In the genomic region with DNA sequence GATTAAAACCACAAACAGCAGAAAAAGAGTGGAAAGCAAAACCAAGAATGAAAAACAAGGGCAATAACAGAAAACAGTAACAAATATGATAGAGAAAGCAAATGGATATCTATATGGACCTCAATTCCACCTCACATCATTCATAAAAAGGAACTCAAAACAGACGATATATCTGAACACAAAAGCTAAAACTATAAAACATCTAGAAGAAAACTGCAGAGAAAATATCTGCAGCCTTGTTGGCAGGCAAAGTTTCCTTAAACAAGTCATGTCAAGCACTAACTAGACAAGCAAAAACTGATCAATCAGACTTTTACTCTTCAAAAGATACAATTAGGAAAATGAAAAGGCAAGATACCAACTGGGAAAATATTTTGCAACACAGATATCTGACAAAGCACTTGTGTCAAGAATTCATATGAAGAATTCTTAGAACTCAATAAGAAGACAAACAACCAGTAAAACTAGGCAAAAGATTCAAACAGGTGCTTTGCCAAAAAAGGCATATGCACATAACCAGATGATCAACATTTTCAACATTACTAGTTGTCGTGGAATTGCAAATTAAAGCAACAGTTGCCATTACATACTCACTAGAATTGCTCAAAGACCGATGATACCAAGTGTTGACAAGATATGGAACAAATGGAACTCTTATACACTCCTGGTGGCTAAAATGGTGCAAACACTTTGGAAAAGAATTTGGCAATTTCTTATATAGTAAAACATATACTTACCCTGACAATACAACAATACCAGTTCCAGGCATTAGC, we compare ENCODE assay signal across 18 cellular contexts. TPM values are rescaled to one million over a fixed set of nuclear protein-coding genes. Genes with fewer than 3 reads are reported as not detected.
DNase-seq lines count a peak whose midpoint lies in the region; ATAC-seq, FAIRE-seq and TF ChIP-seq lines count a peak whose summit lies in the region.
"Had no signal": no experiment of that assay in that cellular context is flagged by ENCODE, and none has a peak within 500 bp of the region (broad histone marks: within the 10 kb centered on the region; RNA-seq: fewer than 3 reads in every experiment).

No MANE protein-coding gene starts in this region.

- ATAC-seq in T-helper 17 cell (no peak), GM18502 (IDR thresholded peaks at IDR 0.05; ENCODE audit: poor library complexity, unreplicated experiment) (no peak)
- ATAC-seq: HCT116 had no signal

- TF ChIP-seq POLR2A in esophagus muscularis mucosa (IDR thresholded peaks at IDR 0.05; ENCODE audit: low read depth), result no peak

- intact Hi-C loops in activated naive CD4-positive, alpha-beta T cell treated with anti-CD3 and anti-CD28 coated beads for 36 hours (cut with micrococcal nuclease), result no loop called here
- intact Hi-C loops in esophagus muscularis mucosa (cut with DNase I), result no loop called here

- no peak overlapping the region for H3K4me3 Mint-ChIP-seq in activated naive CD4-positive, alpha-beta T cell treated with anti-CD3 and anti-CD28 coated beads, Interleukin-2, amount 50 U/mL, for 24 hours
- H3K4me3 Mint-ChIP-seq in activated naive CD4-positive, alpha-beta T cell treated with anti-CD3 and anti-CD28 coated beads for 36 hours, result no peak overlapping the region
- H3K4me3 Mint-ChIP-seq in T-helper 17 cell, result no peak overlapping the region
- no peak overlapping the region for H3K4me3 Mint-ChIP-seq in neural crest cell
- H3K4me3 Mint-ChIP-seq: CD8-positive, alpha-beta memory T cell; IgD-negative memory B cell had no signal

- peak overlapping the region; percentile 9 for H3K27ac Mint-ChIP-seq in activated naive CD4-positive, alpha-beta T cell treated with anti-CD3 and anti-CD28 coated beads, Interleukin-2, amount 50 U/mL, for 24 hours
- no peak overlapping the region for H3K27ac Mint-ChIP-seq in activated naive CD4-positive, alpha-beta T cell treated with anti-CD3 and anti-CD28 coated beads for 36 hours
- peak overlapping the region; percentile 70 for H3K27ac Mint-ChIP-seq in T-helper 17 cell
- no peak overlapping the region for H3K27ac Mint-ChIP-seq in neural crest cell (ENCODE audit: unreplicated experiment)

- H3K27me3 Mint-ChIP-seq in activated naive CD4-positive, alpha-beta T cell treated with anti-CD3 and anti-CD28 coated beads, Interleukin-2, amount 50 U/mL, for 24 hours, result no peaks in the 10 kb centered on the region
- no peaks in the 10 kb centered on the region for H3K27me3 Mint-ChIP-seq in activated naive CD4-positive, alpha-beta T cell treated with anti-CD3 and anti-CD28 coated beads for 36 hours (ENCODE audit: low read depth)
- H3K27me3 Mint-ChIP-seq in T-helper 17 cell (no peaks in the 10 kb centered on the region), neural crest cell (ENCODE audit: low read depth) (peaks cover 3% of the 10 kb centered on the region)

- TF ChIP-seq CTCF in D721Med (IDR thresholded peaks at IDR 0.05; ENCODE audit: insufficient read depth, missing control alignments) (no peak), neural crest cell (conservative IDR thresholded peaks at IDR 0.05) (peak; percentile 18), esophagus muscularis mucosa (IDR thresholded peaks at IDR 0.05) (no peak)

- peak; percentile 11 for FAIRE-seq in D721Med (lab: Jason Lieb, UNC)
- FAIRE-seq: GM18507 had no signal

- H3K36me3 ChIP-seq in H7 (replicated peaks; ENCODE audit: control insufficient read depth, insufficient read depth, low read length) (no peaks in the 10 kb centered on the region), esophagus muscularis mucosa (no peaks in the 10 kb centered on the region)
- H3K36me3 ChIP-seq: BLaER1 treated with 17β-estradiol and CSF1 and Interleukin-3, amounts not matched to agents 10 nM and 100 nM had no signal

- H3K36me3 Mint-ChIP-seq in activated naive CD4-positive, alpha-beta T cell treated with anti-CD3 and anti-CD28 coated beads, Interleukin-2, amount 50 U/mL, for 24 hours, result peaks cover 3% of the 10 kb centered on the region
- no peaks in the 10 kb centered on the region for H3K36me3 Mint-ChIP-seq in activated naive CD4-positive, alpha-beta T cell treated with anti-CD3 and anti-CD28 coated beads for 36 hours (ENCODE audit: low read depth)
- H3K36me3 Mint-ChIP-seq in T-helper 17 cell (ENCODE audit: low read depth) (peaks cover 14% of the 10 kb centered on the region), neural crest cell (ENCODE audit: low read depth) (no peaks in the 10 kb centered on the region)
- H3K36me3 Mint-ChIP-seq: CD8-positive, alpha-beta memory T cell; IgD-negative memory B cell had no signal

- DNase-seq in activated naive CD4-positive, alpha-beta T cell treated with anti-CD3 and anti-CD28 coated beads for 36 hours, result no peak
- DNase-seq in D721Med (ENCODE audit: insufficient read length, low spot score) (no peak), T-helper 17 cell (no peak), neural crest cell (ENCODE audit: low read depth, low spot score) (no peak), H7 (no peak), esophagus muscularis mucosa (ENCODE audit: extremely low spot score) (no peak)
- DNase-seq: 8988T; Caco-2; CD8-positive, alpha-beta memory T cell; DMS53; GOT3 had no signal

- WGBS in esophagus muscularis mucosa, result 98% methylated on average over 3 of the region's 3 CpGs

- H3K4me1 ChIP-seq in esophagus muscularis mucosa, result peaks cover 2 to 3% (median 3%) of the 10 kb centered on the region in 4 donors

- H3K4me1 Mint-ChIP-seq in activated naive CD4-positive, alpha-beta T cell treated with anti-CD3 and anti-CD28 coated beads, Interleukin-2, amount 50 U/mL, for 24 hours, result peaks cover 54% of the 10 kb centered on the region
- peaks cover 24% of the 10 kb centered on the region for H3K4me1 Mint-ChIP-seq in activated naive CD4-positive, alpha-beta T cell treated with anti-CD3 and anti-CD28 coated beads for 36 hours (ENCODE audit: low read depth)
- peaks cover 49% of the 10 kb centered on the region for H3K4me1 Mint-ChIP-seq in T-helper 17 cell
- H3K4me1 Mint-ChIP-seq in neural crest cell, result peaks cover 17% of the 10 kb centered on the region

- H3K4me3 ChIP-seq in H7 (ENCODE audit: insufficient read depth, low read depth, low read length), result no peak overlapping the region
- H3K4me3 ChIP-seq in esophagus muscularis mucosa, result no peak overlapping the region
- H3K4me3 ChIP-seq: BLaER1 treated with 17β-estradiol and CSF1 and Interleukin-3, amounts not matched to agents 10 nM and 100 nM had no signal

- no peaks in the 10 kb centered on the region for H3K9me3 ChIP-seq in T-helper 17 cell (ENCODE audit: control insufficient read depth, low read length, poor library complexity, severe bottlenecking)
- H3K9me3 ChIP-seq in esophagus muscularis mucosa, result no peaks in the 10 kb centered on the region
- H3K9me3 ChIP-seq: BLaER1 treated with 17β-estradiol and CSF1 and Interleukin-3, amounts not matched to agents 10 nM and 100 nM; Caco-2 had no signal

- no peak for TF ChIP-seq EP300 in esophagus muscularis mucosa (IDR thresholded peaks at IDR 0.05)

- CTCF ChIA-PET in activated naive CD4-positive, alpha-beta T cell treated with anti-CD3 and anti-CD28 coated beads for 36 hours (lab: Charles Lee), result interaction anchor here (0.6 to 0.7 kb wide), 2 partner anchors 25 to 981 kb away, joined by 3 to 4 read pairs; no protein-coding TSS in a partner anchor

- no peaks in the 10 kb centered on the region for H3K9me3 Mint-ChIP-seq in activated naive CD4-positive, alpha-beta T cell treated with anti-CD3 and anti-CD28 coated beads, Interleukin-2, amount 50 U/mL, for 24 hours
- peaks cover 4% of the 10 kb centered on the region for H3K9me3 Mint-ChIP-seq in activated naive CD4-positive, alpha-beta T cell treated with anti-CD3 and anti-CD28 coated beads for 36 hours
- no peaks in the 10 kb centered on the region for H3K9me3 Mint-ChIP-seq in neural crest cell
- H3K9me3 Mint-ChIP-seq: CD8-positive, alpha-beta memory T cell had no signal

- H3K27me3 ChIP-seq in H7 (ENCODE audit: control insufficient read depth, insufficient read depth, low read length), result no peaks in the 10 kb centered on the region; the same call in 1 of the 2 replicates
- no peaks in the 10 kb centered on the region for H3K27me3 ChIP-seq in esophagus muscularis mucosa
- H3K27me3 ChIP-seq: BLaER1 treated with 17β-estradiol and CSF1 and Interleukin-3, amounts not matched to agents 10 nM and 100 nM had no signal

- H3K27ac ChIP-seq in esophagus muscularis mucosa (replicated peaks in 1 of 4), result no peak overlapping the region
- H3K27ac ChIP-seq: BLaER1 treated with 17β-estradiol and CSF1 and Interleukin-3, amounts not matched to agents 10 nM and 100 nM; KMS-11 had no signal

RNA-seq across cellular contexts. Expression of gene ZMIZ1, which starts 25.9 kb away (rescaled TPM):
- total RNA-seq in activated naive CD4-positive, alpha-beta T cell treated with anti-CD3 and anti-CD28 coated beads for 36 hours, result 10 to 100 TPM; 15.6 to 18.3 TPM
- total RNA-seq in T-helper 17 cell (10 to 100 TPM; 30.0 to 34.0 TPM), neural crest cell (87.1 and 92.0 TPM in 2 replicates), esophagus muscularis mucosa (10 to 100 TPM; 48.7 to 87.2 (median 66.0) TPM)
- 20.4 and 27.2 TPM in 2 replicates for total RNA-seq in H7 (2014; rRNA removed; shearing (Covaris generic))

Comparison
In these comparisons a context has a peak if more than half of its experiments do, and no peak if none do; other contexts are left out.
1. H3K27ac Mint-ChIP-seq: peak in activated naive CD4-positive, alpha-beta T cell treated with anti-CD3 and anti-CD28 coated beads, Interleukin-2, amount 50 U/mL, for 24 hours (single experiment) and T-helper 17 cell (single experiment); none in activated naive CD4-positive, alpha-beta T cell treated with anti-CD3 and anti-CD28 coated beads for 36 hours (single experiment) and neural crest cell (single experiment).